ENCODE assay signal across 1 cellular context in genomic region chr14:104976198-104977007, GRCh38.
TF ChIP-seq lines count a peak whose summit lies in the region.

No MANE protein-coding gene starts in this region.

TF ChIP-seq in HepG2, 621 proteins besides CTCF, POLR2A, EP300 and RAD21 (continued from another document and continues in another):
- TF ChIP-seq, protein P1, sequence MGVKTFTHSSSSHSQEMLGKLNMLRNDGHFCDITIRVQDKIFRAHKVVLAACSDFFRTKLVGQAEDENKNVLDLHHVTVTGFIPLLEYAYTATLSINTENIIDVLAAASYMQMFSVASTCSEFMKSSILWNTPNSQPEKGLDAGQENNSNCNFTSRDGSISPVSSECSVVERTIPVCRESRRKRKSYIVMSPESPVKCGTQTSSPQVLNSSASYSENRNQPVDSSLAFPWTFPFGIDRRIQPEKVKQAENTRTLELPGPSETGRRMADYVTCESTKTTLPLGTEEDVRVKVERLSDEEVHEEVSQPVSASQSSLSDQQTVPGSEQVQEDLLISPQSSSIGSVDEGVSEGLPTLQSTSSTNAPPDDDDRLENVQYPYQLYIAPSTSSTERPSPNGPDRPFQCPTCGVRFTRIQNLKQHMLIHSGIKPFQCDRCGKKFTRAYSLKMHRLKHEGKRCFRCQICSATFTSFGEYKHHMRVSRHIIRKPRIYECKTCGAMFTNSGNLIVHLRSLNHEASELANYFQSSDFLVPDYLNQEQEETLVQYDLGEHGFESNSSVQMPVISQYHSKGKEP (CRISPR knock-in tag; IDR thresholded peaks at IDR 0.05) = no peak
- TF ChIP-seq XRCC5 (optimal IDR thresholded peaks at IDR 0.05; ENCODE audit: low read length) (peak; percentile 73), ETV5 (CRISPR knock-in tag; IDR thresholded peaks at IDR 0.05; ENCODE audit: borderline replicate concordance) (no peak), REL (CRISPR knock-in tag; conservative IDR thresholded peaks at IDR 0.05) (no peak), ZBTB1 (CRISPR knock-in tag; IDR thresholded peaks at IDR 0.05; ENCODE audit: borderline replicate concordance) (no peak), ZFP82 (CRISPR knock-in tag; IDR thresholded peaks at IDR 0.05; ENCODE audit: borderline replicate concordance) (no peak), PRPF4 (IDR thresholded peaks at IDR 0.05; ENCODE audit: low read depth, low read length, poor library complexity, severe bottlenecking) (no peak), ZKSCAN1 (IDR thresholded peaks at IDR 0.05; ENCODE audit: low read length) (no peak), REPIN1 (CRISPR knock-in tag; IDR thresholded peaks at IDR 0.05; ENCODE audit: borderline replicate concordance, low read depth) (no peak), SMAD3 (CRISPR knock-in tag; IDR thresholded peaks at IDR 0.05) (no peak), GRHL1 (CRISPR knock-in tag; conservative IDR thresholded peaks at IDR 0.05) (no peak), BRD4 (CRISPR knock-in tag; IDR thresholded peaks at IDR 0.05) (no peak), CBX5 (CRISPR knock-in tag; IDR thresholded peaks at IDR 0.05; ENCODE audit: borderline replicate concordance) (no peak), JDP2 (CRISPR knock-in tag; IDR thresholded peaks at IDR 0.05; ENCODE audit: borderline replicate concordance) (no peak), SOX5 (CRISPR knock-in tag; IDR thresholded peaks at IDR 0.05; ENCODE audit: borderline replicate concordance) (no peak), YY1 (IDR thresholded peaks at IDR 0.05; ENCODE audit: insufficient read depth, insufficient replicate concordance, low read depth, low read length) (peak; percentile 34), ZNF142 (CRISPR knock-in tag; IDR thresholded peaks at IDR 0.05) (no peak), ZNF510 (CRISPR knock-in tag; IDR thresholded peaks at IDR 0.05; ENCODE audit: low read depth) (no peak), ZNF614 (CRISPR knock-in tag; IDR thresholded peaks at IDR 0.05; ENCODE audit: borderline replicate concordance) (no peak), ZBTB21 (CRISPR knock-in tag; IDR thresholded peaks at IDR 0.05) (no peak), ZSCAN20 (CRISPR knock-in tag; IDR thresholded peaks at IDR 0.05; ENCODE audit: borderline replicate concordance) (no peak), ZBTB43 (CRISPR knock-in tag; conservative IDR thresholded peaks at IDR 0.05) (no peak), THAP9 (CRISPR knock-in tag; IDR thresholded peaks at IDR 0.05; ENCODE audit: borderline replicate concordance) (no peak), HMGXB4 (CRISPR knock-in tag; IDR thresholded peaks at IDR 0.05; ENCODE audit: borderline replicate concordance in 1 of 2, low read depth in 1 of 2) (peak; percentile 44 to 76; a peak in 2 of 4 replicates), ZSCAN21 (CRISPR knock-in tag; IDR thresholded peaks at IDR 0.05; ENCODE audit: borderline replicate concordance) (no peak), HNF4A (CRISPR knock-in tag; IDR thresholded peaks at IDR 0.05) (no peak), ZNF724P (CRISPR knock-in tag; IDR thresholded peaks at IDR 0.05; ENCODE audit: borderline replicate concordance) (no peak), FOXJ3 (CRISPR knock-in tag; IDR thresholded peaks at IDR 0.05; ENCODE audit: borderline replicate concordance) (no peak), SMC3 (IDR thresholded peaks at IDR 0.05; ENCODE audit: low read length) (peak; percentile 55; the same call in 1 of the 2 replicates), ZSCAN30 (CRISPR knock-in tag; IDR thresholded peaks at IDR 0.05) (no peak), MTF2 (CRISPR knock-in tag; IDR thresholded peaks at IDR 0.05; ENCODE audit: borderline replicate concordance) (no peak; the same call in 1 of the 2 replicates)
- TF ChIP-seq, protein P2, sequence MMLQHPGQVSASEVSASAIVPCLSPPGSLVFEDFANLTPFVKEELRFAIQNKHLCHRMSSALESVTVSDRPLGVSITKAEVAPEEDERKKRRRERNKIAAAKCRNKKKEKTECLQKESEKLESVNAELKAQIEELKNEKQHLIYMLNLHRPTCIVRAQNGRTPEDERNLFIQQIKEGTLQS (CRISPR knock-in tag; IDR thresholded peaks at IDR 0.05) = no peak
- TF ChIP-seq, protein P3, sequence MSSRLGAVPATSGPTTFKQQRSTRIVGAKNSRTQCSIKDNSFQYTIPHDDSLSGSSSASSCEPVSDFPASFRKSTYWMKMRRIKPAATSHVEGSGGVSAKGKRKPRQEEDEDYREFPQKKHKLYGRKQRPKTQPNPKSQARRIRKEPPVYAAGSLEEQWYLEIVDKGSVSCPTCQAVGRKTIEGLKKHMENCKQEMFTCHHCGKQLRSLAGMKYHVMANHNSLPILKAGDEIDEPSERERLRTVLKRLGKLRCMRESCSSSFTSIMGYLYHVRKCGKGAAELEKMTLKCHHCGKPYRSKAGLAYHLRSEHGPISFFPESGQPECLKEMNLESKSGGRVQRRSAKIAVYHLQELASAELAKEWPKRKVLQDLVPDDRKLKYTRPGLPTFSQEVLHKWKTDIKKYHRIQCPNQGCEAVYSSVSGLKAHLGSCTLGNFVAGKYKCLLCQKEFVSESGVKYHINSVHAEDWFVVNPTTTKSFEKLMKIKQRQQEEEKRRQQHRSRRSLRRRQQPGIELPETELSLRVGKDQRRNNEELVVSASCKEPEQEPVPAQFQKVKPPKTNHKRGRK (CRISPR knock-in tag; IDR thresholded peaks at IDR 0.05) = no peak
- TF ChIP-seq, protein P4, sequence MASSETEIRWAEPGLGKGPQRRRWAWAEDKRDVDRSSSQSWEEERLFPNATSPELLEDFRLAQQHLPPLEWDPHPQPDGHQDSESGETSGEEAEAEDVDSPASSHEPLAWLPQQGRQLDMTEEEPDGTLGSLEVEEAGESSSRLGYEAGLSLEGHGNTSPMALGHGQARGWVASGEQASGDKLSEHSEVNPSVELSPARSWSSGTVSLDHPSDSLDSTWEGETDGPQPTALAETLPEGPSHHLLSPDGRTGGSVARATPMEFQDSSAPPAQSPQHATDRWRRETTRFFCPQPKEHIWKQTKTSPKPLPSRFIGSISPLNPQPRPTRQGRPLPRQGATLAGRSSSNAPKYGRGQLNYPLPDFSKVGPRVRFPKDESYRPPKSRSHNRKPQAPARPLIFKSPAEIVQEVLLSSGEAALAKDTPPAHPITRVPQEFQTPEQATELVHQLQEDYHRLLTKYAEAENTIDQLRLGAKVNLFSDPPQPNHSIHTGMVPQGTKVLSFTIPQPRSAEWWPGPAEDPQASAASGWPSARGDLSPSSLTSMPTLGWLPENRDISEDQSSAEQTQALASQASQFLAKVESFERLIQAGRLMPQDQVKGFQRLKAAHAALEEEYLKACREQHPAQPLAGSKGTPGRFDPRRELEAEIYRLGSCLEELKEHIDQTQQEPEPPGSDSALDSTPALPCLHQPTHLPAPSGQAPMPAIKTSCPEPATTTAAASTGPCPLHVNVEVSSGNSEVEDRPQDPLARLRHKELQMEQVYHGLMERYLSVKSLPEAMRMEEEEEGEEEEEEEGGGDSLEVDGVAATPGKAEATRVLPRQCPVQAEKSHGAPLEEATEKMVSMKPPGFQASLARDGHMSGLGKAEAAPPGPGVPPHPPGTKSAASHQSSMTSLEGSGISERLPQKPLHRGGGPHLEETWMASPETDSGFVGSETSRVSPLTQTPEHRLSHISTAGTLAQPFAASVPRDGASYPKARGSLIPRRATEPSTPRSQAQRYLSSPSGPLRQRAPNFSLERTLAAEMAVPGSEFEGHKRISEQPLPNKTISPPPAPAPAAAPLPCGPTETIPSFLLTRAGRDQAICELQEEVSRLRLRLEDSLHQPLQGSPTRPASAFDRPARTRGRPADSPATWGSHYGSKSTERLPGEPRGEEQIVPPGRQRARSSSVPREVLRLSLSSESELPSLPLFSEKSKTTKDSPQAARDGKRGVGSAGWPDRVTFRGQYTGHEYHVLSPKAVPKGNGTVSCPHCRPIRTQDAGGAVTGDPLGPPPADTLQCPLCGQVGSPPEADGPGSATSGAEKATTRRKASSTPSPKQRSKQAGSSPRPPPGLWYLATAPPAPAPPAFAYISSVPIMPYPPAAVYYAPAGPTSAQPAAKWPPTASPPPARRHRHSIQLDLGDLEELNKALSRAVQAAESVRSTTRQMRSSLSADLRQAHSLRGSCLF (CRISPR knock-in tag; IDR thresholded peaks at IDR 0.05; ENCODE audit: borderline replicate concordance) = no peak
